Comparison of ENCODE assay signal across 19 cellular contexts in the genomic region with DNA sequence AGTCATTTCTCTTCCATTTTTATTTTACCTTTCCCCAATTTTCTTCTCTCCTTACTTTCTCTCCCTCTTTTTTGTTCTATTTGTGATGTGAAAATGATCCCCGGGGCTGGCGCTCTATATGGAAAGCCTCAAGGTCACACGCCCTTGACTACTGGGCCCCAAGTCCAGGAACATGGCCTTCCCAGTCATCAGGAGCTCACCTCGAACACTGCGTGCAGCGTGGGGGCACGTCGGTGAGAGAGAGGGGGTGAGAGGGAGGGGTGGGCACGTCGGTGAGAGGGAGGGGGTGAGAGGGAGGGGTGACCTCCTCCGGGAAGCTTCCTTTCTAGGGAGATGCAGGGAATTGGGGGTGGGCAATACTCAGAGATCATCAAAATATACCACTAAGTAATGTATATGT.
"Had no signal": no experiment of that assay in that cellular context is flagged by ENCODE, and none has a peak within 500 bp of the region (broad histone marks: within the 10 kb centered on the region; RNA-seq: fewer than 3 reads in every experiment).

No MANE protein-coding gene starts in this region.

- H3K27ac ChIP-seq: esophagus muscularis mucosa, foreskin keratinocyte, heart left ventricle, thoracic aorta had no signal

- H3K4me1 ChIP-seq: foreskin keratinocyte had no signal

- H3K36me3 ChIP-seq: esophagus muscularis mucosa, heart left ventricle, left lung, thoracic aorta, upper lobe of left lung had no signal

- DNase-seq: activated CD4-positive, alpha-beta T cell treated with anti-CD3 and anti-CD28 coated beads for 36 hours; activated CD4-positive, CD25-positive, alpha-beta regulatory T cell; activated gamma-delta T cell; activated naive CD4-positive, alpha-beta T cell treated with anti-CD3 and anti-CD28 coated beads, Interleukin-2, amount 50 U/mL, for 16 hours; activated T-cell treated with anti-CD3 and anti-CD28 coated beads for 4 hours; amniotic stem cell; central memory CD4-positive, alpha-beta T cell; foreskin keratinocyte; heart left ventricle; mucosa of descending colon; right cardiac atrium; stimulated activated CD4-positive, alpha-beta T cell treated with anti-CD3 and anti-CD28 coated beads, Interleukin-2, amount 100 ng/mL, for 48 hours; stimulated activated naive CD4-positive, alpha-beta T cell treated with Interleukin-2 at 50 U/mL for 16 hours; T-helper 1 cell had no signal

- H3K9me3 ChIP-seq: esophagus muscularis mucosa, heart left ventricle, left lung, mucosa of descending colon, thoracic aorta, upper lobe of left lung had no signal

- ATAC-seq: activated CD4-positive, alpha-beta T cell treated with anti-CD3 and anti-CD28 coated beads for 36 hours; heart left ventricle; natural killer cell treated with Interleukin-12 subunit alpha and Interleukin-12 subunit beta and Interleukin-15 and Interleukin-18, amount 100 ng/mL, for 72 hours; right cardiac atrium had no signal

- H3K27me3 ChIP-seq: foreskin keratinocyte, upper lobe of left lung had no signal

- H3K4me3 ChIP-seq: esophagus muscularis mucosa, heart left ventricle, left lung, mucosa of descending colon, thoracic aorta, upper lobe of left lung had no signal
